Comparison of ENCODE assay signal across 9 cellular contexts in the genomic region with DNA sequence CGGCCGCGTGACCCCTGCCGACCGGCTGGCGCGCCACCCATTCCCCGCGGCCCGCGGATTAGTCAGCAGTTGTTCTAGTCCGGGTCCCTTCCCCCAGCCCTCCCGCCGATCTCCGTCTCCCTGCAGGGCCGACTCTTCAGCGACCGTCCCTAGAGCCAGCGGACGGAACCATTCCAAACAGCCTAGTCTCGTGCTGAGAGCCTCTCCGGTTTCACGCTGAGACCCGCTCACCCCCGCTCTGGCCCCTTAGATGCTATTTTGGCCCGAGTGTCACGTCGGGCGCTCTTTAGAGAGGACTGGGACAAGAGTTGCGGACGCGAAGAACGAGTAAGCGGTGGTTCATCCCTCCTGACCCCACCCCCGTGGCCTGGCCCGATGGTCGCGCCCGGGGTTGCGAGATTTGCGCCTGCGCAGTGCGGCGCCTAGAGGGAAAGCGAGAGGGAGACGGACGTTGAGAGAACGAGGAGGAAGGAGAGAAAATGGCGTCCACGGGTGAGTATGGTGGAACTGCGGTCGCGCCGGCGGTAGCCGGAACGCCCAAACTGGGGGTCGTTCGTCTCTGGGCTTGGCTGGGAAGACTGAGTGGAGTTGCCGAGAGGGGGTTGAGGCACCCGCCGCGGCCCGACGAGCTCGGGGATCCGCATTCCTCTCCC. TPM values are rescaled to one million over a fixed set of nuclear protein-coding genes. Genes with fewer than 3 reads are reported as not detected.
DNase-seq lines count a peak whose midpoint lies in the region; ATAC-seq, FAIRE-seq and TF ChIP-seq lines count a peak whose summit lies in the region.
"Had no signal": no experiment of that assay in that cellular context is flagged by ENCODE, and none has a peak within 500 bp of the region (broad histone marks: within the 10 kb centered on the region; RNA-seq: fewer than 3 reads in every experiment).

A gene with protein sequence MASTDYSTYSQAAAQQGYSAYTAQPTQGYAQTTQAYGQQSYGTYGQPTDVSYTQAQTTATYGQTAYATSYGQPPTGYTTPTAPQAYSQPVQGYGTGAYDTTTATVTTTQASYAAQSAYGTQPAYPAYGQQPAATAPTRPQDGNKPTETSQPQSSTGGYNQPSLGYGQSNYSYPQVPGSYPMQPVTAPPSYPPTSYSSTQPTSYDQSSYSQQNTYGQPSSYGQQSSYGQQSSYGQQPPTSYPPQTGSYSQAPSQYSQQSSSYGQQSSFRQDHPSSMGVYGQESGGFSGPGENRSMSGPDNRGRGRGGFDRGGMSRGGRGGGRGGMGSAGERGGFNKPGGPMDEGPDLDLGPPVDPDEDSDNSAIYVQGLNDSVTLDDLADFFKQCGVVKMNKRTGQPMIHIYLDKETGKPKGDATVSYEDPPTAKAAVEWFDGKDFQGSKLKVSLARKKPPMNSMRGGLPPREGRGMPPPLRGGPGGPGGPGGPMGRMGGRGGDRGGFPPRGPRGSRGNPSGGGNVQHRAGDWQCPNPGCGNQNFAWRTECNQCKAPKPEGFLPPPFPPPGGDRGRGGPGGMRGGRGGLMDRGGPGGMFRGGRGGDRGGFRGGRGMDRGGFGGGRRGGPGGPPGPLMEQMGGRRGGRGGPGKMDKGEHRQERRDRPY (plus strand): TSS at position 411 of the 653 bp plus-strand sequence. CDS start 69 bp downstream, at position 480.
A gene (minus strand): TSS at position 124 of the 653 bp plus-strand sequence. CDS start 2,355 bp downstream, outside the sequence.

- peak; percentile 88 for TF ChIP-seq POLR2A in GM19193 (IDR thresholded peaks at IDR 0.05; ENCODE audit: extremely low read depth, insufficient read depth, insufficient read length)

- peak within 1 kb of the TSS; percentile 81 to 92 for H3K4me3 ChIP-seq in kidney (ENCODE audit: low read length in 2 of 2)

- intact Hi-C loops in kidney (cut with DNase I): no loop called here

- no peaks in the 10 kb centered on the region for H3K9me3 ChIP-seq in kidney (ENCODE audit: control insufficient read depth in 1 of 2, low read length in 2 of 2)

- H3K36me3 ChIP-seq in kidney (ENCODE audit: control insufficient read depth in 1 of 2, insufficient read depth in 2 of 2, low read length in 2 of 2): peaks cover 10 to 16% of the 10 kb centered on the region in 2 donors

- peak within 1 kb of the TSS; percentile 99 to 100 for H3K27ac ChIP-seq in kidney (ENCODE audit: low read depth in 2 of 2, low read length in 2 of 2)

- no peak for TF ChIP-seq CTCF in kidney (IDR thresholded peaks at IDR 0.05; ENCODE audit: borderline replicate concordance, extremely low read depth, insufficient read depth)

- H3K9ac ChIP-seq in kidney (ENCODE audit: low read length in 2 of 2): peak within 1 kb of the TSS; percentile 96 to 97

- ATAC-seq in HG03432 (IDR thresholded peaks at IDR 0.05; ENCODE audit: unreplicated experiment): peak; percentile 82

- peak; percentile 97 for DNase-seq in AG20443 (ENCODE audit: low spot score)
- peak; percentile 84 for DNase-seq in NCI-H510A (lab: John Stamatoyannopoulos, UW)
- DNase-seq in activated CD4-positive, alpha-beta T cell treated with anti-CD3 and anti-CD28 coated beads for 1 hour: peak; percentile 95
- DNase-seq in cerebellum (ENCODE audit: low spot score): peak; percentile 93
- peak; percentile 98 for DNase-seq in kidney
- peak; percentile 95 to 97 for DNase-seq in stimulated activated CD4-positive, alpha-beta T cell treated with anti-CD3 and anti-CD28 coated beads, Interleukin-15, amount 100 ng/mL, for 1 hour (ENCODE audit: low read depth in 1 of 2, low spot score in 1 of 2)

- no peak for FAIRE-seq in kidney (lab: Jason Lieb, UNC)
- FAIRE-seq: TTC549 had no signal

- peaks cover 15 to 28% of the 10 kb centered on the region in 2 donors for H3K4me1 ChIP-seq in kidney (ENCODE audit: control insufficient read depth in 1 of 2, insufficient read depth in 1 of 2, low read depth in 1 of 2, low read length in 2 of 2)

RNA-seq across cellular contexts. Expression of the first gene that starts in this region (rescaled TPM):
- total RNA-seq in cerebellum: 206 TPM
- 214 TPM for total RNA-seq in kidney
- polyA plus RNA-seq in kidney (ENCODE audit: insufficient read depth, low read depth, low replicate concordance): 124 TPM

RNA-seq across cellular contexts. Expression of the second gene that starts in this region (rescaled TPM):
- total RNA-seq in cerebellum: 21.1 TPM
- 19.2 TPM for total RNA-seq in kidney
- 26.3 TPM for polyA plus RNA-seq in kidney (ENCODE audit: insufficient read depth, low read depth, low replicate concordance)

Comparison
In these comparisons a context has a peak if more than half of its experiments do, and no peak if none do; other contexts are left out.
1. Peak in every context shown above with its lines: DNase-seq, ATAC-seq, H3K4me3 ChIP-seq and H3K27ac ChIP-seq.